In the genomic region with DNA sequence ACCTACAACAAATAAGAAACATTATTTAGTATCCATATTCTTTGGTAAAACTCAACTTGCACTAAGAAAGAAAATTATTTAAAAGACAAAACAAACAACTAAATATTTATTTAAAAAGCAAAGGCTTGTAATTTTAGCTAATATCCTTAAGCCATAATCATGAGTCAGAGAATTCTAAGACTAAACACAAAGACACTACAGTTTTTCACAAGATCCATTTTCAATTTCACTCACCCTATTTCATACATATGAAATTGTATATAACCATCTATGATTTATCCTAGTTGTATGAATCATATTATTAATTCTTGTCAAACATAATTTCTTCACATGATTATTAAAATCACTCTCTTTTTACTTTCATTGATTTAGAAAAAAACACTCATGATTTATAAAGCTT, we compare ENCODE assay signal across 30 cellular contexts.
"Had no signal": no experiment of that assay in that cellular context is flagged by ENCODE, and none has a peak within 500 bp of the region (broad histone marks: within the 10 kb centered on the region; RNA-seq: fewer than 3 reads in every experiment).

No MANE protein-coding gene starts in this region.

- H2AFZ ChIP-seq: PC-9 had no signal

- H3K27ac ChIP-seq: PC-9, RWPE1, WERI-Rb-1 had no signal

- H3K4me2 ChIP-seq: PC-9 had no signal

- H3K36me3 ChIP-seq: MG63, WERI-Rb-1 had no signal

- H3K27me3 ChIP-seq: MG63 had no signal

- H3K4me3 ChIP-seq: MG63, PC-9 had no signal

- FAIRE-seq: RCC 7860 had no signal

- DNase-seq: activated CD4-positive, alpha-beta memory T cell treated with anti-CD3 and anti-CD28 coated beads, Interleukin-2, amount 10 ng/mL, durations not matched to agents 7 days and 5 days; activated CD4-positive, alpha-beta T cell treated with anti-CD3 and anti-CD28 coated beads for 1 hour; activated CD4-positive, alpha-beta T cell treated with anti-CD3 and anti-CD28 coated beads for 48 hours; activated CD4-positive, CD25-positive, alpha-beta regulatory T cell; activated CD8-positive, alpha-beta memory T cell treated with anti-CD3 and anti-CD28 coated beads for 24 hours; activated CD8-positive, alpha-beta memory T cell treated with anti-CD3 and anti-CD28 coated beads, Interleukin-2, amount 10 ng/mL, durations not matched to agents 7 days and 5 days; activated naive CD4-positive, alpha-beta T cell treated with anti-CD3 and anti-CD28 coated beads, Interleukin-2, amount 10 ng/mL, durations not matched to agents 7 days and 5 days; activated naive CD8-positive, alpha-beta T cell treated with anti-CD3 and anti-CD28 coated beads, Interleukin-2, amount 50 U/mL, for 24 hours; activated T-cell treated with anti-CD3 and anti-CD28 coated beads, Interleukin-2, amount 50 U/mL, for 1 hour; anterior cingulate cortex; Kasumi-1; KG1; MG63; NCI-H1048; NCI-H1105 treated with DMSO at 0.1 percent for 48 hours; NCI-H1436; NCI-H1694; NCI-H1930; NCI-H2081 treated with DMSO at 0.1 percent for 48 hours; NCI-H226; NCI-H446 treated with DMSO at 0.1 percent for 48 hours; NCI-H524; PC-9; SW 1271; T-helper 1 cell; T1000; WERI-Rb-1 had no signal

- H3K9me3 ChIP-seq: MG63 had no signal

- ATAC-seq: activated CD8-positive, alpha-beta memory T cell treated with anti-CD3 and anti-CD28 coated beads, Interleukin-2, amount 10 ng/mL, durations not matched to agents 7 days and 5 days; activated naive CD8-positive, alpha-beta T cell treated with anti-CD3 and anti-CD28 coated beads, Interleukin-2, amount 50 U/mL, for 24 hours; Right ventricle myocardium inferior had no signal
